2 cellular contexts compared by ENCODE assay signal in the genomic region with DNA sequence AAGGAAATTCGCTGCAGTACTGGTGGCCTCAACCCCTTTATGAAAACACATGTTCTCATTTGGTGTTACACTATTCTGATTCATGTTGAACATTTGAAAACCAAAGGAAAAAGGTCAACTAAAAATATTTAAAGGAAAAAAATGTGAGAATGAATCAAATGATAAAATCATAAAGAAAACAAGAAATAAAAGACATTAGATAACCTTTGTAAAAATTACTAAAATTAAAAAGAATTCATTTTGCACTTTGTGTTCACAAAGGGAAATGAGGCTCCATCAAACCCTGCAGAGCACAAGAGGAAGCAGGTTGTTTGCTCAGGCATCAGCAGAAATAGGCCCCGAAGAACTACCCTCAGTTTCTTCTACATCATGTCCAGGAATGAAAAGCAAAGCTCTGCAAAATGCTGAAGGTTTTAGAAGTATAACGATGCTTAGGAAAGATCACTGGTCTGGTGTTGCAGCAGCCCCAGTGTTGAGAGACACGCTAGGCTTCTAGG.
TF ChIP-seq lines count a peak whose summit lies in the region.

No MANE protein-coding gene starts in this region.

TF ChIP-seq in IMR-90, 13 proteins besides CTCF, POLR2A, EP300 and RAD21:
- TF ChIP-seq ELK1 (IDR thresholded peaks at IDR 0.05; ENCODE audit: borderline replicate concordance, low read depth, low read length): no peak
- TF ChIP-seq MAZ (IDR thresholded peaks at IDR 0.05; ENCODE audit: borderline replicate concordance, low read depth, low read length): no peak
- TF ChIP-seq, protein P1, sequence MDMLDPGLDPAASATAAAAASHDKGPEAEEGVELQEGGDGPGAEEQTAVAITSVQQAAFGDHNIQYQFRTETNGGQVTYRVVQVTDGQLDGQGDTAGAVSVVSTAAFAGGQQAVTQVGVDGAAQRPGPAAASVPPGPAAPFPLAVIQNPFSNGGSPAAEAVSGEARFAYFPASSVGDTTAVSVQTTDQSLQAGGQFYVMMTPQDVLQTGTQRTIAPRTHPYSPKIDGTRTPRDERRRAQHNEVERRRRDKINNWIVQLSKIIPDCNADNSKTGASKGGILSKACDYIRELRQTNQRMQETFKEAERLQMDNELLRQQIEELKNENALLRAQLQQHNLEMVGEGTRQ (IDR thresholded peaks at IDR 0.05; ENCODE audit: low read depth, low read length): no peak
- TF ChIP-seq CHD1 (IDR thresholded peaks at IDR 0.05; ENCODE audit: low read depth, low read length): no peak
- no peak for TF ChIP-seq MAFK (IDR thresholded peaks at IDR 0.05; ENCODE audit: low read depth, low read length)
- TF ChIP-seq BHLHE40 (IDR thresholded peaks at IDR 0.05; ENCODE audit: low read depth, low read length): no peak
- TF ChIP-seq SMC3 (IDR thresholded peaks at IDR 0.05; ENCODE audit: low read depth, low read length): no peak
- no peak for TF ChIP-seq CEBPB (IDR thresholded peaks at IDR 0.05; ENCODE audit: low read depth, low read length)
- no peak for TF ChIP-seq MXI1 (IDR thresholded peaks at IDR 0.05; ENCODE audit: borderline replicate concordance, low read depth, low read length)
- no peak for TF ChIP-seq RCOR1 (IDR thresholded peaks at IDR 0.05; ENCODE audit: insufficient replicate concordance, low read length)
- no peak for TF ChIP-seq FOS (IDR thresholded peaks at IDR 0.05; ENCODE audit: low read depth, low read length)
- TF ChIP-seq NFE2L2 (IDR thresholded peaks at IDR 0.05; ENCODE audit: low read depth, low read length): no peak
- TF ChIP-seq RFX5 (IDR thresholded peaks at IDR 0.05; ENCODE audit: low read depth, low read length): no peak

TF ChIP-seq in WTC11, 78 proteins besides CTCF, POLR2A, EP300 and RAD21 (continued from another document):
- TF ChIP-seq, protein P2, sequence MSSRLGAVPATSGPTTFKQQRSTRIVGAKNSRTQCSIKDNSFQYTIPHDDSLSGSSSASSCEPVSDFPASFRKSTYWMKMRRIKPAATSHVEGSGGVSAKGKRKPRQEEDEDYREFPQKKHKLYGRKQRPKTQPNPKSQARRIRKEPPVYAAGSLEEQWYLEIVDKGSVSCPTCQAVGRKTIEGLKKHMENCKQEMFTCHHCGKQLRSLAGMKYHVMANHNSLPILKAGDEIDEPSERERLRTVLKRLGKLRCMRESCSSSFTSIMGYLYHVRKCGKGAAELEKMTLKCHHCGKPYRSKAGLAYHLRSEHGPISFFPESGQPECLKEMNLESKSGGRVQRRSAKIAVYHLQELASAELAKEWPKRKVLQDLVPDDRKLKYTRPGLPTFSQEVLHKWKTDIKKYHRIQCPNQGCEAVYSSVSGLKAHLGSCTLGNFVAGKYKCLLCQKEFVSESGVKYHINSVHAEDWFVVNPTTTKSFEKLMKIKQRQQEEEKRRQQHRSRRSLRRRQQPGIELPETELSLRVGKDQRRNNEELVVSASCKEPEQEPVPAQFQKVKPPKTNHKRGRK (CRISPR knock-in tag; IDR thresholded peaks at IDR 0.05; ENCODE audit: borderline replicate concordance): no peak
- no peak for TF ChIP-seq TEAD4 (CRISPR knock-in tag; IDR thresholded peaks at IDR 0.05)
- TF ChIP-seq, protein P3, sequence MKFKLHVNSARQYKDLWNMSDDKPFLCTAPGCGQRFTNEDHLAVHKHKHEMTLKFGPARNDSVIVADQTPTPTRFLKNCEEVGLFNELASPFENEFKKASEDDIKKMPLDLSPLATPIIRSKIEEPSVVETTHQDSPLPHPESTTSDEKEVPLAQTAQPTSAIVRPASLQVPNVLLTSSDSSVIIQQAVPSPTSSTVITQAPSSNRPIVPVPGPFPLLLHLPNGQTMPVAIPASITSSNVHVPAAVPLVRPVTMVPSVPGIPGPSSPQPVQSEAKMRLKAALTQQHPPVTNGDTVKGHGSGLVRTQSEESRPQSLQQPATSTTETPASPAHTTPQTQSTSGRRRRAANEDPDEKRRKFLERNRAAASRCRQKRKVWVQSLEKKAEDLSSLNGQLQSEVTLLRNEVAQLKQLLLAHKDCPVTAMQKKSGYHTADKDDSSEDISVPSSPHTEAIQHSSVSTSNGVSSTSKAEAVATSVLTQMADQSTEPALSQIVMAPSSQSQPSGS (CRISPR knock-in tag; IDR thresholded peaks at IDR 0.05; ENCODE audit: borderline replicate concordance, low read depth): no peak
TF ChIP-seq in WTC11: peak in this region for 0.
